18 cellular contexts compared by ENCODE assay signal in genomic region chr22:16721969-16722368, GRCh38.
"Had no signal": no experiment of that assay in that cellular context is flagged by ENCODE, and none has a peak within 500 bp of the region (broad histone marks: within the 10 kb centered on the region; RNA-seq: fewer than 3 reads in every experiment).

No MANE protein-coding gene starts in this region.

- FAIRE-seq: bronchial epithelial cell, endometrium had no signal

- H3K4me1 ChIP-seq: transverse colon had no signal

- H3K27ac Mint-ChIP-seq: activated CD4-positive, alpha-beta memory T cell treated with anti-CD3 and anti-CD28 coated beads, Interleukin-2, amount 10 ng/mL, durations not matched to agents 7 days and 5 days; activated naive CD8-positive, alpha-beta T cell treated with anti-CD3 and anti-CD28 coated beads for 36 hours; immature natural killer cell; naive B cell; progenitor cell of endocrine pancreas; stimulated activated memory B cell treated with anti-CD40 and anti-IgM and Interleukin-4, amounts not matched to agents 10 μg/mL and 1 μg/mL and 100 μg/mL, for 72 hours had no signal

- H3K4me3 Mint-ChIP-seq: activated CD4-positive, alpha-beta memory T cell treated with anti-CD3 and anti-CD28 coated beads, Interleukin-2, amount 10 ng/mL, durations not matched to agents 7 days and 5 days; activated naive CD8-positive, alpha-beta T cell treated with anti-CD3 and anti-CD28 coated beads for 36 hours; immature natural killer cell; stimulated activated memory B cell treated with anti-CD40 and anti-IgM and Interleukin-4, amounts not matched to agents 10 μg/mL and 1 μg/mL and 100 μg/mL, for 72 hours had no signal

- H3K4me3 ChIP-seq: smooth muscle cell, transverse colon had no signal

- ATAC-seq: esophagus mucosa; right cardiac atrium; stimulated activated memory B cell treated with anti-CD40 and anti-IgM and Interleukin-4, amounts not matched to agents 10 μg/mL and 1 μg/mL and 100 μg/mL, for 72 hours had no signal

- H3K36me3 ChIP-seq: transverse colon had no signal

- H3K27me3 Mint-ChIP-seq: activated CD4-positive, alpha-beta memory T cell treated with anti-CD3 and anti-CD28 coated beads, Interleukin-2, amount 10 ng/mL, durations not matched to agents 7 days and 5 days; progenitor cell of endocrine pancreas had no signal

- H3K9me3 ChIP-seq: transverse colon had no signal

- H3K4me2 ChIP-seq: smooth muscle cell had no signal

- DNase-seq: activated CD4-positive, alpha-beta memory T cell treated with anti-CD3 and anti-CD28 coated beads, Interleukin-2, amount 10 ng/mL, durations not matched to agents 7 days and 5 days; activated gamma-delta T cell; activated naive CD8-positive, alpha-beta T cell treated with anti-CD3 and anti-CD28 coated beads for 36 hours; activated T-cell treated with anti-CD3 and anti-CD28 coated beads, Interleukin-2, amount 50 U/mL, for 48 hours; aorta; immature natural killer cell; naive B cell; nucleus accumbens; right cardiac atrium; substantia nigra; transverse colon had no signal

- H3K27ac ChIP-seq: transverse colon, VCaP had no signal

- H3K4me1 Mint-ChIP-seq: activated CD4-positive, alpha-beta memory T cell treated with anti-CD3 and anti-CD28 coated beads, Interleukin-2, amount 10 ng/mL, durations not matched to agents 7 days and 5 days had no signal

- H3K9me3 Mint-ChIP-seq: activated CD4-positive, alpha-beta memory T cell treated with anti-CD3 and anti-CD28 coated beads, Interleukin-2, amount 10 ng/mL, durations not matched to agents 7 days and 5 days had no signal
